Comparison of ENCODE assay signal across 31 cellular contexts in the genomic region with DNA sequence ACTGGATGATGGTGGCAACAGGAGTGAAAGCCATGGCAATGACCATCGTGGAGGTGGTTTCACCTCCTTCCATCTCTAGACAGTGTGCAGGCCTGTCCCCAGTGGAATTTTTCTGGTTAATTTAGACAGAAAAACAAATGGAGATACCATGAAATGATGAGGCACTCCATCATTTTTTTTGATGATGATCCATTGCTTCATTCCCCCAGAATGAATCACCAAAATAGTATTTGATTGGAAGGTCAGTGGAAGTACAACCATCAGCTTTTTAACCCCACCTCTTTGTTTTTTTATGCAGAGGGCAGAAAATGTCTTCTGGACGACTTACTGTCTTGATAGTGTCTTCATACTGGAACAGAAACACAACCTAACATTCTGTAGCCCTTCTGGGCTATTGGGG. TPM values are rescaled to one million over a fixed set of nuclear protein-coding genes. Genes with fewer than 3 reads are reported as not detected.
DNase-seq lines count a peak whose midpoint lies in the region; ATAC-seq and TF ChIP-seq lines count a peak whose summit lies in the region.
"Had no signal": no experiment of that assay in that cellular context is flagged by ENCODE, and none has a peak within 500 bp of the region (broad histone marks: within the 10 kb centered on the region; RNA-seq: fewer than 3 reads in every experiment).

No MANE protein-coding gene starts in this region.

- peaks cover 13% of the 10 kb centered on the region for H3K4me1 Mint-ChIP-seq in MCF 10A (ENCODE audit: insufficient read depth, unreplicated experiment)

- DNase-seq in MCF 10A (ENCODE audit: unreplicated experiment) (peak; percentile 39), breast epithelium (ENCODE audit: low spot score in 2 of 2) (no peak), SJSA1 (ENCODE audit: low read depth in 1 of 2, low spot score in 2 of 2) (peak in 1 of 2 experiments; percentile 65), foreskin keratinocyte (peak; percentile 19 to 32), NCI-H1930 (lab: John Stamatoyannopoulos, UW) (no peak), NCI-H226 (no peak)
- DNase-seq in activated CD4-positive, alpha-beta T cell treated with anti-CD3 and anti-CD28 coated beads for 4 hours = no peak
- DNase-seq: activated CD8-positive, alpha-beta memory T cell treated with anti-CD3 and anti-CD28 coated beads, Interleukin-2, amount 50 U/mL, for 48 hours; activated CD8-positive, alpha-beta T cell treated with anti-CD3 and anti-CD28 coated beads for 36 hours; activated naive CD4-positive, alpha-beta T cell treated with anti-CD3 and anti-CD28 coated beads for 36 hours; adrenal gland; body of pancreas; Calu3; DMS79; dorsolateral prefrontal cortex; esophagus squamous epithelium; H7; KG1; NCI-H2029 treated with DMSO at 0.1 percent for 48 hours; NCI-H526; small intestine; stimulated activated naive CD4-positive, alpha-beta T cell treated with Interleukin-2 at 50 U/mL for 16 hours; upper lobe of right lung had no signal

- H3K36me3 ChIP-seq in breast epithelium = no peaks in the 10 kb centered on the region
- H3K36me3 ChIP-seq in SJSA1 = no peaks in the 10 kb centered on the region
- H3K36me3 ChIP-seq: adrenal gland, esophagus squamous epithelium, gastroesophageal sphincter, suprapubic skin, upper lobe of right lung had no signal

- H3K27ac ChIP-seq in breast epithelium (no peak overlapping the region), SJSA1 (peak overlapping the region; percentile 11), foreskin keratinocyte (no peak overlapping the region)
- H3K27ac ChIP-seq: 22Rv1, adrenal gland, body of pancreas, dorsolateral prefrontal cortex, esophagus squamous epithelium, gastroesophageal sphincter, hepatocyte, suprapubic skin, upper lobe of right lung had no signal

- H3K4me3 ChIP-seq in breast epithelium (no peak overlapping the region), SJSA1 (no peak overlapping the region)
- H3K4me3 ChIP-seq: adrenal gland, body of pancreas, dorsolateral prefrontal cortex, esophagus squamous epithelium, gastroesophageal sphincter, hepatocyte, suprapubic skin, upper lobe of right lung had no signal

- no TSS peak for BruUV-seq in MCF 10A (replicated peaks; lab: Mats Ljungman, UMichigan)

- no peak overlapping the region for H3K4me3 Mint-ChIP-seq in MCF 10A (ENCODE audit: unreplicated experiment)
- H3K4me3 Mint-ChIP-seq: activated CD8-positive, alpha-beta T cell treated with anti-CD3 and anti-CD28 coated beads for 36 hours; activated naive CD4-positive, alpha-beta T cell treated with anti-CD3 and anti-CD28 coated beads for 36 hours; CD14-positive monocyte; nephron had no signal

- H3K9me3 ChIP-seq in breast epithelium (no peaks in the 10 kb centered on the region), SJSA1 (replicated peaks) (no peaks in the 10 kb centered on the region; the same call in 1 of the 2 replicates)
- H3K9me3 ChIP-seq: adrenal gland, body of pancreas, esophagus squamous epithelium, gastroesophageal sphincter, suprapubic skin, upper lobe of right lung had no signal

- H3K27me3 ChIP-seq in breast epithelium (no peaks in the 10 kb centered on the region), SJSA1 (replicated peaks) (no peaks in the 10 kb centered on the region), foreskin keratinocyte (peaks cover 19% of the 10 kb centered on the region)
- H3K27me3 ChIP-seq: adrenal gland, body of pancreas, dorsolateral prefrontal cortex, esophagus squamous epithelium, gastroesophageal sphincter, suprapubic skin, upper lobe of right lung had no signal

- no peaks in the 10 kb centered on the region for H3K9me3 Mint-ChIP-seq in MCF 10A (ENCODE audit: unreplicated experiment)
- H3K9me3 Mint-ChIP-seq: activated CD8-positive, alpha-beta T cell treated with anti-CD3 and anti-CD28 coated beads for 36 hours; activated naive CD4-positive, alpha-beta T cell treated with anti-CD3 and anti-CD28 coated beads for 36 hours had no signal

- no peaks in the 10 kb centered on the region for H3K27me3 Mint-ChIP-seq in MCF 10A (ENCODE audit: insufficient read depth, unreplicated experiment)

- POLR2A ChIA-PET in MCF 10A (lab: Yijun Ruan, JAX) = no interaction called here

- H3K4me1 ChIP-seq in breast epithelium = peaks cover 0 to 8% of the 10 kb centered on the region in 2 donors
- peaks cover 27% of the 10 kb centered on the region for H3K4me1 ChIP-seq in SJSA1 (replicated peaks)
- no peaks in the 10 kb centered on the region for H3K4me1 ChIP-seq in foreskin keratinocyte
- H3K4me1 ChIP-seq: body of pancreas had no signal

- no peak for TF ChIP-seq CTCF in MCF 10A (IDR thresholded peaks at IDR 0.05; ENCODE audit: unreplicated experiment)
- TF ChIP-seq CTCF in breast epithelium (IDR thresholded peaks at IDR 0.05) = no peak
- TF ChIP-seq CTCF in foreskin keratinocyte (conservative IDR thresholded peaks at IDR 0.05) = no peak

- intact Hi-C loops in MCF 10A (cut with micrococcal nuclease) (no loop called here), breast epithelium (cut with DNase I; ENCODE audit: low total_unique reads) (no loop called here)

- no peak for ATAC-seq in foreskin keratinocyte
- no peak for ATAC-seq in GM19452 (IDR thresholded peaks at IDR 0.05; ENCODE audit: unreplicated experiment)
- ATAC-seq: activated CD8-positive, alpha-beta T cell treated with anti-CD3 and anti-CD28 coated beads for 36 hours; body of pancreas; gastroesophageal sphincter; upper lobe of right lung had no signal

- TF ChIP-seq POLR2A in breast epithelium (IDR thresholded peaks at IDR 0.05) = no peak

- H3K27ac Mint-ChIP-seq in MCF 10A (ENCODE audit: low read depth, unreplicated experiment) = no peak overlapping the region
- H3K27ac Mint-ChIP-seq: activated CD8-positive, alpha-beta T cell treated with anti-CD3 and anti-CD28 coated beads for 36 hours; activated naive CD4-positive, alpha-beta T cell treated with anti-CD3 and anti-CD28 coated beads for 36 hours; CD14-positive monocyte; nephron had no signal

- CTCF ChIA-PET in MCF 10A (lab: Yijun Ruan, JAX) = no interaction called here

- no peaks in the 10 kb centered on the region for H3K36me3 Mint-ChIP-seq in MCF 10A (ENCODE audit: insufficient read depth, unreplicated experiment)
- H3K36me3 Mint-ChIP-seq: CD14-positive monocyte had no signal

RNA-seq across cellular contexts. Expression of a gene that starts 42.6 kb away (rescaled TPM):
- total RNA-seq in MCF 10A (2022) = 0.14 TPM in 1 of 2 replicates, not detected in the other
- 1 to 10 TPM in 1 of 3 donors, under 1 TPM in 2; 0.33 to 2.9 (median 0.88) TPM for total RNA-seq in breast epithelium
- 2.8 and 4.4 TPM in 2 replicates for total RNA-seq in SJSA1 (2014; rRNA removed; shearing (Covaris generic))
- 0.11 TPM in 1 of 2 replicates, not detected in the other for total RNA-seq in foreskin keratinocyte
- polyA plus RNA-seq in foreskin keratinocyte = 0.07 TPM in 1 of 2 replicates, not detected in the other
- total RNA-seq: activated CD8-positive, alpha-beta T cell treated with anti-CD3 and anti-CD28 coated beads for 36 hours; activated naive CD4-positive, alpha-beta T cell treated with anti-CD3 and anti-CD28 coated beads for 36 hours; RPMI7951 had no signal
- polyA plus RNA-seq: CD14-positive monocyte had no signal

Comparison
In these comparisons a context has a peak if more than half of its experiments do, and no peak if none do; other contexts are left out.
1. DNase-seq: peak in MCF 10A (single experiment) and foreskin keratinocyte (2 of 2); none in breast epithelium (0 of 2), NCI-H1930 (0 of 2), activated CD4-positive, alpha-beta T cell treated with anti-CD3 and anti-CD28 coated beads for 4 hours (0 of 2) and NCI-H226 (single experiment).